ENCODE assay signal across 11 cellular contexts in the genomic region with DNA sequence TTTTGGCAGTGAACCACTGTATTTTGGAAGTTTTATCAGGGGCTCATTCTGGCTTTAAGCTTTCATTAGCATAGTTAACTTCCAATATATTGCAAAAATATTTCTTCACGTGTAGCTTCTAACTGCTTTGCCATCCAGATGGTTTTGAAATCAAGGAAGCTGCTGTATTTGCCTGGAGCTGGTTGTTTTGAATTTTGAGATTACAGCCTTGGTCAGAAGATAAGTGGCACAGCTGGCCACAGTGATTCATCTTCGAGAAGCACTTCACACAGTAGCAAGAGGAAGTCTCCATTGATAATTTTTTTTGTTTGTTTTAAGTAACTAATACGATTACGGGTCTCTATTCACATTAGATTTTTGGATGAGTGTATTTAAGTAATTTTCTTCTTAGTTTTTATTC. TPM values are rescaled to one million over a fixed set of nuclear protein-coding genes. Genes with fewer than 3 reads are reported as not detected.
A peak's percentile ranks its signal among the peaks of the same experiment; 100 is the strongest.
DNase-seq lines count a peak whose midpoint lies in the region; ATAC-seq, FAIRE-seq and TF ChIP-seq lines count a peak whose summit lies in the region.
"Had no signal": no experiment of that assay in that cellular context is flagged by ENCODE, and none has a peak within 500 bp of the region (broad histone marks: within the 10 kb centered on the region; RNA-seq: fewer than 3 reads in every experiment).

No MANE protein-coding gene starts in this region.

- H3K4me1 ChIP-seq in A673 (ENCODE audit: insufficient read depth, low read length, poor library complexity, severe bottlenecking) (peaks cover 10% of the 10 kb centered on the region), upper lobe of right lung (no peaks in the 10 kb centered on the region), colonic mucosa (no peaks in the 10 kb centered on the region)

- H3K36me3 ChIP-seq in A673 (ENCODE audit: insufficient read depth, low read length, poor library complexity, severe bottlenecking) (no peaks in the 10 kb centered on the region), SK-N-MC (ENCODE audit: insufficient read depth, low read length) (no peaks in the 10 kb centered on the region), upper lobe of right lung (no peaks in the 10 kb centered on the region), colonic mucosa (no peaks in the 10 kb centered on the region)

- intact Hi-C loops in A673 (cut with micrococcal nuclease; ENCODE audit: unreplicated experiment) (no loop called here), upper lobe of right lung (cut with DNase I) (no loop called here), colonic mucosa (cut with DNase I) (no loop called here)

- H3K4me3 ChIP-seq in A673 (ENCODE audit: low read depth, low read length, poor library complexity, severe bottlenecking) (no peak overlapping the region), SK-N-MC (peak overlapping the region; percentile 60), fibroblast of mammary gland (ENCODE audit: control insufficient read depth, low read depth, low read length) (no peak overlapping the region), upper lobe of right lung (no peak overlapping the region), colonic mucosa (no peak overlapping the region)

- POLR2A ChIA-PET in A673 (lab: Charles Lee; ENCODE audit: low non-redundant PET) = no interaction called here

- no TSS peak for BruUV-seq in A673 (replicated peaks; lab: Mats Ljungman, UMichigan)

- H3K9me3 ChIP-seq in A673 (ENCODE audit: low read depth, low read length, poor library complexity, severe bottlenecking) (no peaks in the 10 kb centered on the region), SK-N-MC (ENCODE audit: low read depth, low read length) (no peaks in the 10 kb centered on the region), upper lobe of right lung (no peaks in the 10 kb centered on the region), colonic mucosa (no peaks in the 10 kb centered on the region)

- peak; percentile 60 for DNase-seq in A673 (ENCODE audit: low spot score)
- DNase-seq in HS-27A (ENCODE audit: low read depth) = peak; percentile 20
- DNase-seq in SK-N-MC (ENCODE audit: low read depth, low spot score) = no peak
- DNase-seq in fibroblast of mammary gland (ENCODE audit: low read depth) = peak; percentile 63
- DNase-seq in upper lobe of right lung = no peak
- no peak for DNase-seq in colonic mucosa
- DNase-seq in urothelium cell line (ENCODE audit: low spot score) = no peak
- DNase-seq: activated effector memory CD4-positive, alpha-beta T cell treated with anti-CD3 and anti-CD28 coated beads, Interleukin-2, amount 50 U/mL, for 16 hours; Right ventricle myocardium superior had no signal

- FAIRE-seq in urothelium cell line (lab: Jason Lieb, UNC) = no peak
- FAIRE-seq: colon had no signal

- ATAC-seq in upper lobe of right lung = no peak
- no peak for ATAC-seq in HG03469 (IDR thresholded peaks at IDR 0.05; ENCODE audit: unreplicated experiment)

- TF ChIP-seq CTCF in A673 (conservative IDR thresholded peaks at IDR 0.05; ENCODE audit: low read depth, low read length) (no peak), fibroblast of mammary gland (conservative IDR thresholded peaks at IDR 0.05; ENCODE audit: control insufficient read depth, insufficient read depth, low read depth, low read length) (no peak), upper lobe of right lung (IDR thresholded peaks at IDR 0.05) (no peak), colonic mucosa (IDR thresholded peaks at IDR 0.05) (no peak)

- H3K9ac ChIP-seq in SK-N-MC (ENCODE audit: insufficient read length) (peak overlapping the region; percentile 14), colonic mucosa (ENCODE audit: low read depth in 2 of 2, low read length in 2 of 2) (no peak overlapping the region)

- H3K27me3 ChIP-seq in A673 (replicated peaks; ENCODE audit: insufficient read depth, low read depth, low read length, poor library complexity) = peaks cover 7% of the 10 kb centered on the region
- peaks cover 35% of the 10 kb centered on the region for H3K27me3 ChIP-seq in upper lobe of right lung
- peaks cover 10% of the 10 kb centered on the region for H3K27me3 ChIP-seq in colonic mucosa

- H3K27ac ChIP-seq in A673 (ENCODE audit: low read depth, low read length, poor library complexity, severe bottlenecking) (no peak overlapping the region), SK-N-MC (peak overlapping the region; percentile 81), upper lobe of right lung (no peak overlapping the region), colonic mucosa (no peak overlapping the region)

- CTCF ChIA-PET in A673 (lab: Charles Lee) = no interaction called here

RNA-seq across cellular contexts. Expression of a gene that starts 3.8 kb away (rescaled TPM):
- total RNA-seq in A673 (2021) = not detected in 2 replicates
- total RNA-seq in upper lobe of right lung = not detected
- 1 to 10 TPM in 1 of 2 donors, under 1 TPM in 1; 0.32 to 1.0 TPM for total RNA-seq in colonic mucosa

Comparison
In these comparisons a context has a peak if more than half of its experiments do, and no peak if none do; other contexts are left out.
1. DNase-seq: peak in A673 (single experiment), HS-27A (single experiment) and fibroblast of mammary gland (single experiment); none in SK-N-MC (single experiment), upper lobe of right lung (single experiment), colonic mucosa (single experiment) and urothelium cell line (single experiment).